In the genomic region with DNA sequence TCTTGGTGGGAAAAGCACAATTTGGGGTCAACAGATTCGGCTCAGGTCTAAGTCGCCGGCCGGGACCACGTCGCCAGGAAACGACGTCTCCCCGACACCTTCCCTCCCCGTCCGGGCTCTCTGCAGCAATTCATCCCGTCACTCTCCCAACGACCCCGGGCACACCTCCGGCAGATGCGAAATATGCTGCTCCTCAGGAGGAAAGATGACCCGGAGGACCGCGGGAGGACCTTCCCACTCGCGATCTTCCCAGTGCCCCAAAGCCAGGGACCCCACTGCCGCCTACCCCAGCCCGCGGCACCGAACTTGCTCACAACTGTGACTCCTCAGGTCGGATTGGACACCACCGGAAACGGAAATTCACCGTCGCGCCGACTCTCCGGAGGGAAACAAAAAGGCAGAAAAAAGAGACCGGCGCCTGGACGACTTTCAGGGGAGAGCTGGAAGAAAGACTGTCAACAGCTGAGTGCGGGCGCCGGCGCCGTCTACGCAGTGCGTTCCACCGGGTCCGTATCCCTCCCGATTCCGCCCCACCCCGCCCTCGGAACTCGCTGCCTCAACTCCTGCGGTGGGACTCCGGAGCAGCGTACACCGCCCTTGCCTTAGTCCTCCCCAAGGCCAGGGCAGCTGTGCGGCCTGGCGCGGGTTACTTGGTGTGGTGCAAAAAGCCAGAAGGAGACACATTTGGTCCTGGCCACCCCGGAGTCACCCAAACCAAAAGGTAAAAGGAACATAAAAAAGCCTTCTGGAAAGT, we compare ENCODE assay signal across 1 cellular context.
TF ChIP-seq lines count a peak whose summit lies in the region.

No MANE protein-coding gene starts in this region.

TF ChIP-seq in K562, 482 proteins besides CTCF, POLR2A, EP300 and RAD21 (continued from another document and continues in another):
- TF ChIP-seq, protein P1, sequence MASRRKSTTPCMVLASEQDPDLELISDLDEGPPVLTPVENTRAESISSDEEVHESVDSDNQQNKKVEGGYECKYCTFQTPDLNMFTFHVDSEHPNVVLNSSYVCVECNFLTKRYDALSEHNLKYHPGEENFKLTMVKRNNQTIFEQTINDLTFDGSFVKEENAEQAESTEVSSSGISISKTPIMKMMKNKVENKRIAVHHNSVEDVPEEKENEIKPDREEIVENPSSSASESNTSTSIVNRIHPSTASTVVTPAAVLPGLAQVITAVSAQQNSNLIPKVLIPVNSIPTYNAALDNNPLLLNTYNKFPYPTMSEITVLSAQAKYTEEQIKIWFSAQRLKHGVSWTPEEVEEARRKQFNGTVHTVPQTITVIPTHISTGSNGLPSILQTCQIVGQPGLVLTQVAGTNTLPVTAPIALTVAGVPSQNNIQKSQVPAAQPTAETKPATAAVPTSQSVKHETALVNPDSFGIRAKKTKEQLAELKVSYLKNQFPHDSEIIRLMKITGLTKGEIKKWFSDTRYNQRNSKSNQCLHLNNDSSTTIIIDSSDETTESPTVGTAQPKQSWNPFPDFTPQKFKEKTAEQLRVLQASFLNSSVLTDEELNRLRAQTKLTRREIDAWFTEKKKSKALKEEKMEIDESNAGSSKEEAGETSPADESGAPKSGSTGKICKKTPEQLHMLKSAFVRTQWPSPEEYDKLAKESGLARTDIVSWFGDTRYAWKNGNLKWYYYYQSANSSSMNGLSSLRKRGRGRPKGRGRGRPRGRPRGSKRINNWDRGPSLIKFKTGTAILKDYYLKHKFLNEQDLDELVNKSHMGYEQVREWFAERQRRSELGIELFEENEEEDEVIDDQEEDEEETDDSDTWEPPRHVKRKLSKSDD (conservative IDR thresholded peaks at IDR 0.05; ENCODE audit: low read length) = peak; percentile 76; the same call in 1 of the 2 replicates
- TF ChIP-seq, protein P2, sequence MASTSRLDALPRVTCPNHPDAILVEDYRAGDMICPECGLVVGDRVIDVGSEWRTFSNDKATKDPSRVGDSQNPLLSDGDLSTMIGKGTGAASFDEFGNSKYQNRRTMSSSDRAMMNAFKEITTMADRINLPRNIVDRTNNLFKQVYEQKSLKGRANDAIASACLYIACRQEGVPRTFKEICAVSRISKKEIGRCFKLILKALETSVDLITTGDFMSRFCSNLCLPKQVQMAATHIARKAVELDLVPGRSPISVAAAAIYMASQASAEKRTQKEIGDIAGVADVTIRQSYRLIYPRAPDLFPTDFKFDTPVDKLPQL (IDR thresholded peaks at IDR 0.05; ENCODE audit: extremely low read depth, insufficient read length) = no peak
- TF ChIP-seq MEF2A (IDR thresholded peaks at IDR 0.05; ENCODE audit: control insufficient read depth, low read depth, low read length) (0 out of 2 replicates have a peak, but pooled peaks have one; percentile 55), ETV5 (CRISPR knock-in tag; IDR thresholded peaks at IDR 0.05; ENCODE audit: low read depth) (no peak; the same call in 1 of the 2 replicates), HDAC8 (tag; IDR thresholded peaks at IDR 0.05) (0 out of 2 replicates have a peak, but pooled peaks have one; percentile 16), MAZ (CRISPR knock-in tag; conservative IDR thresholded peaks at IDR 0.05 in 1 of 2, IDR thresholded peaks at IDR 0.05 in 1 of 2) (peak; percentile 69 to 86; a peak in 3 of 4 replicates), NCOA6 (IDR thresholded peaks at IDR 0.05) (0 out of 2 replicates have a peak, but pooled peaks have one; percentile 47), TGIF2 (CRISPR knock-in tag; IDR thresholded peaks at IDR 0.05) (0 out of 2 replicates have a peak, but pooled peaks have one; percentile 37), SRSF1 (IDR thresholded peaks at IDR 0.05; ENCODE audit: low read depth, low read length) (no peak), ZFP1 (CRISPR knock-in tag; IDR thresholded peaks at IDR 0.05) (no peak), ZC3H11A (IDR thresholded peaks at IDR 0.05; ENCODE audit: low read depth, low read length) (peak; percentile 86; the same call in 1 of the 2 replicates), ZNF217 (CRISPR knock-in tag; IDR thresholded peaks at IDR 0.05) (no peak), PHB2 (IDR thresholded peaks at IDR 0.05; ENCODE audit: low read depth) (no peak), CCAR2 (IDR thresholded peaks at IDR 0.05; ENCODE audit: low read depth, low read length) (0 out of 2 replicates have a peak, but pooled peaks have one; percentile 16), NCOA1 (IDR thresholded peaks at IDR 0.05; ENCODE audit: low read depth) (peak; percentile 99), ZNF77 (CRISPR knock-in tag; IDR thresholded peaks at IDR 0.05) (no peak), PHTF2 (CRISPR knock-in tag; IDR thresholded peaks at IDR 0.05) (no peak), ZNF311 (CRISPR knock-in tag; IDR thresholded peaks at IDR 0.05) (no peak), SUPT5H (IDR thresholded peaks at IDR 0.05) (peak; percentile 99), DACH1 (IDR thresholded peaks at IDR 0.05; ENCODE audit: partially characterized antibody) (peak; percentile 83), ZNF778 (CRISPR knock-in tag; IDR thresholded peaks at IDR 0.05) (no peak), ZBED1 (IDR thresholded peaks at IDR 0.05) (peak; percentile 80), ZNF232 (CRISPR knock-in tag; IDR thresholded peaks at IDR 0.05) (no peak), ZNF431 (CRISPR knock-in tag; IDR thresholded peaks at IDR 0.05) (0 out of 2 replicates have a peak, but pooled peaks have one; percentile 43), EHMT2 (IDR thresholded peaks at IDR 0.05) (no peak), ZNF224 (CRISPR knock-in tag; IDR thresholded peaks at IDR 0.05) (no peak), POLR2G (IDR thresholded peaks at IDR 0.05; ENCODE audit: low read depth, low read length) (peak; percentile 97), ZEB2 (IDR thresholded peaks at IDR 0.05) (peak; percentile 98), TRIM24 (IDR thresholded peaks at IDR 0.05) (peak in 1 of 2 experiments; percentile 99; a peak in 2 of 4 replicates), TAF15 (IDR thresholded peaks at IDR 0.05; ENCODE audit: low read depth, low read length) (peak; percentile 59; the same call in 1 of the 2 replicates), ELF2 (CRISPR knock-in tag; IDR thresholded peaks at IDR 0.05) (peak; percentile 40; the same call in 1 of the 2 replicates), ZNF830 (CRISPR knock-in tag; IDR thresholded peaks at IDR 0.05) (no peak), KDM5B (IDR thresholded peaks at IDR 0.05; ENCODE audit: insufficient replicate concordance, low read depth, low read length) (peak; percentile 97), DPF2 (IDR thresholded peaks at IDR 0.05) (0 out of 2 replicates have a peak, but pooled peaks have one; percentile 32), PML (IDR thresholded peaks at IDR 0.05; ENCODE audit: low read length) (peak; percentile 92), MED1 (CRISPR knock-in tag; IDR thresholded peaks at IDR 0.05; ENCODE audit: borderline replicate concordance) (no peak), MBD2 (IDR thresholded peaks at IDR 0.05; ENCODE audit: borderline replicate concordance, low read depth) (peak; percentile 92), ARNT (IDR thresholded peaks at IDR 0.05) (peak in 1 of 2 experiments; percentile 16; a peak in 2 of 4 replicates), ZNF696 (CRISPR knock-in tag; conservative IDR thresholded peaks at IDR 0.05) (no peak), ARID2 (IDR thresholded peaks at IDR 0.05) (no peak)
- TF ChIP-seq, protein P3, sequence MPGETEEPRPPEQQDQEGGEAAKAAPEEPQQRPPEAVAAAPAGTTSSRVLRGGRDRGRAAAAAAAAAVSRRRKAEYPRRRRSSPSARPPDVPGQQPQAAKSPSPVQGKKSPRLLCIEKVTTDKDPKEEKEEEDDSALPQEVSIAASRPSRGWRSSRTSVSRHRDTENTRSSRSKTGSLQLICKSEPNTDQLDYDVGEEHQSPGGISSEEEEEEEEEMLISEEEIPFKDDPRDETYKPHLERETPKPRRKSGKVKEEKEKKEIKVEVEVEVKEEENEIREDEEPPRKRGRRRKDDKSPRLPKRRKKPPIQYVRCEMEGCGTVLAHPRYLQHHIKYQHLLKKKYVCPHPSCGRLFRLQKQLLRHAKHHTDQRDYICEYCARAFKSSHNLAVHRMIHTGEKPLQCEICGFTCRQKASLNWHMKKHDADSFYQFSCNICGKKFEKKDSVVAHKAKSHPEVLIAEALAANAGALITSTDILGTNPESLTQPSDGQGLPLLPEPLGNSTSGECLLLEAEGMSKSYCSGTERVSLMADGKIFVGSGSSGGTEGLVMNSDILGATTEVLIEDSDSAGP (CRISPR knock-in tag; IDR thresholded peaks at IDR 0.05) = no peak
- TF ChIP-seq, protein P4, sequence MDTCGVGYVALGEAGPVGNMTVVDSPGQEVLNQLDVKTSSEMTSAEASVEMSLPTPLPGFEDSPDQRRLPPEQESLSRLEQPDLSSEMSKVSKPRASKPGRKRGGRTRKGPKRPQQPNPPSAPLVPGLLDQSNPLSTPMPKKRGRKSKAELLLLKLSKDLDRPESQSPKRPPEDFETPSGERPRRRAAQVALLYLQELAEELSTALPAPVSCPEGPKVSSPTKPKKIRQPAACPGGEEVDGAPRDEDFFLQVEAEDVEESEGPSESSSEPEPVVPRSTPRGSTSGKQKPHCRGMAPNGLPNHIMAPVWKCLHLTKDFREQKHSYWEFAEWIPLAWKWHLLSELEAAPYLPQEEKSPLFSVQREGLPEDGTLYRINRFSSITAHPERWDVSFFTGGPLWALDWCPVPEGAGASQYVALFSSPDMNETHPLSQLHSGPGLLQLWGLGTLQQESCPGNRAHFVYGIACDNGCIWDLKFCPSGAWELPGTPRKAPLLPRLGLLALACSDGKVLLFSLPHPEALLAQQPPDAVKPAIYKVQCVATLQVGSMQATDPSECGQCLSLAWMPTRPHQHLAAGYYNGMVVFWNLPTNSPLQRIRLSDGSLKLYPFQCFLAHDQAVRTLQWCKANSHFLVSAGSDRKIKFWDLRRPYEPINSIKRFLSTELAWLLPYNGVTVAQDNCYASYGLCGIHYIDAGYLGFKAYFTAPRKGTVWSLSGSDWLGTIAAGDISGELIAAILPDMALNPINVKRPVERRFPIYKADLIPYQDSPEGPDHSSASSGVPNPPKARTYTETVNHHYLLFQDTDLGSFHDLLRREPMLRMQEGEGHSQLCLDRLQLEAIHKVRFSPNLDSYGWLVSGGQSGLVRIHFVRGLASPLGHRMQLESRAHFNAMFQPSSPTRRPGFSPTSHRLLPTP (IDR thresholded peaks at IDR 0.05; ENCODE audit: borderline replicate concordance, extremely low read depth, insufficient read length) = no peak
- TF ChIP-seq, protein P5, sequence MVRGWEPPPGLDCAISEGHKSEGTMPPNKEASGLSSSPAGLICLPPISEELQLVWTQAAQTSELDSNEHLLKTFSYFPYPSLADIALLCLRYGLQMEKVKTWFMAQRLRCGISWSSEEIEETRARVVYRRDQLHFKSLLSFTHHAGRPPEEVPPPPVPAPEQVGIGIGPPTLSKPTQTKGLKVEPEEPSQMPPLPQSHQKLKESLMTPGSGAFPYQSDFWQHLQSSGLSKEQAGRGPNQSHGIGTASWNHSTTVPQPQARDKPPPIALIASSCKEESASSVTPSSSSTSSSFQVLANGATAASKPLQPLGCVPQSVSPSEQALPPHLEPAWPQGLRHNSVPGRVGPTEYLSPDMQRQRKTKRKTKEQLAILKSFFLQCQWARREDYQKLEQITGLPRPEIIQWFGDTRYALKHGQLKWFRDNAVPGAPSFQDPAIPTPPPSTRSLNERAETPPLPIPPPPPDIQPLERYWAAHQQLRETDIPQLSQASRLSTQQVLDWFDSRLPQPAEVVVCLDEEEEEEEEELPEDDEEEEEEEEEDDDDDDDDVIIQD (CRISPR knock-in tag; IDR thresholded peaks at IDR 0.05) = no peak
- TF ChIP-seq, protein P6, sequence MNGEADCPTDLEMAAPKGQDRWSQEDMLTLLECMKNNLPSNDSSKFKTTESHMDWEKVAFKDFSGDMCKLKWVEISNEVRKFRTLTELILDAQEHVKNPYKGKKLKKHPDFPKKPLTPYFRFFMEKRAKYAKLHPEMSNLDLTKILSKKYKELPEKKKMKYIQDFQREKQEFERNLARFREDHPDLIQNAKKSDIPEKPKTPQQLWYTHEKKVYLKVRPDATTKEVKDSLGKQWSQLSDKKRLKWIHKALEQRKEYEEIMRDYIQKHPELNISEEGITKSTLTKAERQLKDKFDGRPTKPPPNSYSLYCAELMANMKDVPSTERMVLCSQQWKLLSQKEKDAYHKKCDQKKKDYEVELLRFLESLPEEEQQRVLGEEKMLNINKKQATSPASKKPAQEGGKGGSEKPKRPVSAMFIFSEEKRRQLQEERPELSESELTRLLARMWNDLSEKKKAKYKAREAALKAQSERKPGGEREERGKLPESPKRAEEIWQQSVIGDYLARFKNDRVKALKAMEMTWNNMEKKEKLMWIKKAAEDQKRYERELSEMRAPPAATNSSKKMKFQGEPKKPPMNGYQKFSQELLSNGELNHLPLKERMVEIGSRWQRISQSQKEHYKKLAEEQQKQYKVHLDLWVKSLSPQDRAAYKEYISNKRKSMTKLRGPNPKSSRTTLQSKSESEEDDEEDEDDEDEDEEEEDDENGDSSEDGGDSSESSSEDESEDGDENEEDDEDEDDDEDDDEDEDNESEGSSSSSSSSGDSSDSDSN (IDR thresholded peaks at IDR 0.05; ENCODE audit: borderline replicate concordance in 1 of 2, low read depth in 2 of 2, low read length in 2 of 2) = peak; percentile 80 to 96; a peak in 3 of 4 replicates
- TF ChIP-seq, protein P7, sequence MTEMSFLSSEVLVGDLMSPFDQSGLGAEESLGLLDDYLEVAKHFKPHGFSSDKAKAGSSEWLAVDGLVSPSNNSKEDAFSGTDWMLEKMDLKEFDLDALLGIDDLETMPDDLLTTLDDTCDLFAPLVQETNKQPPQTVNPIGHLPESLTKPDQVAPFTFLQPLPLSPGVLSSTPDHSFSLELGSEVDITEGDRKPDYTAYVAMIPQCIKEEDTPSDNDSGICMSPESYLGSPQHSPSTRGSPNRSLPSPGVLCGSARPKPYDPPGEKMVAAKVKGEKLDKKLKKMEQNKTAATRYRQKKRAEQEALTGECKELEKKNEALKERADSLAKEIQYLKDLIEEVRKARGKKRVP (CRISPR knock-in tag; IDR thresholded peaks at IDR 0.05) = no peak
- TF ChIP-seq, protein P8, sequence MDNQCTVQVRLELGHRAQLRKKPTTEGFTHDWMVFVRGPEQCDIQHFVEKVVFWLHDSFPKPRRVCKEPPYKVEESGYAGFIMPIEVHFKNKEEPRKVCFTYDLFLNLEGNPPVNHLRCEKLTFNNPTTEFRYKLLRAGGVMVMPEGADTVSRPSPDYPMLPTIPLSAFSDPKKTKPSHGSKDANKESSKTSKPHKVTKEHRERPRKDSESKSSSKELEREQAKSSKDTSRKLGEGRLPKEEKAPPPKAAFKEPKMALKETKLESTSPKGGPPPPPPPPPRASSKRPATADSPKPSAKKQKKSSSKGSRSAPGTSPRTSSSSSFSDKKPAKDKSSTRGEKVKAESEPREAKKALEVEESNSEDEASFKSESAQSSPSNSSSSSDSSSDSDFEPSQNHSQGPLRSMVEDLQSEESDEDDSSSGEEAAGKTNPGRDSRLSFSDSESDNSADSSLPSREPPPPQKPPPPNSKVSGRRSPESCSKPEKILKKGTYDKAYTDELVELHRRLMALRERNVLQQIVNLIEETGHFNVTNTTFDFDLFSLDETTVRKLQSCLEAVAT (IDR thresholded peaks at IDR 0.05) = peak; percentile 61 to 70; a peak in 2 of 4 replicates
- TF ChIP-seq, protein P9, sequence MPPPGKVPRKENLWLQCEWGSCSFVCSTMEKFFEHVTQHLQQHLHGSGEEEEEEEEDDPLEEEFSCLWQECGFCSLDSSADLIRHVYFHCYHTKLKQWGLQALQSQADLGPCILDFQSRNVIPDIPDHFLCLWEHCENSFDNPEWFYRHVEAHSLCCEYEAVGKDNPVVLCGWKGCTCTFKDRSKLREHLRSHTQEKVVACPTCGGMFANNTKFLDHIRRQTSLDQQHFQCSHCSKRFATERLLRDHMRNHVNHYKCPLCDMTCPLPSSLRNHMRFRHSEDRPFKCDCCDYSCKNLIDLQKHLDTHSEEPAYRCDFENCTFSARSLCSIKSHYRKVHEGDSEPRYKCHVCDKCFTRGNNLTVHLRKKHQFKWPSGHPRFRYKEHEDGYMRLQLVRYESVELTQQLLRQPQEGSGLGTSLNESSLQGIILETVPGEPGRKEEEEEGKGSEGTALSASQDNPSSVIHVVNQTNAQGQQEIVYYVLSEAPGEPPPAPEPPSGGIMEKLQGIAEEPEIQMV (tag; conservative IDR thresholded peaks at IDR 0.05; ENCODE audit: low read depth) = peak; percentile 95
